Comparison of ENCODE assay signal across 8 cellular contexts in genomic region chr4:41360911-41361830, GRCh38.
DNase-seq lines count a peak whose midpoint lies in the region; ATAC-seq, FAIRE-seq and TF ChIP-seq lines count a peak whose summit lies in the region.

No MANE protein-coding gene starts in this region.

- dilution Hi-C loops in mammary epithelial cell (cut with HindIII; ENCODE audit: low sequenced_read_pairs) = no loop called here

- H3K4me3 Mint-ChIP-seq in activated CD8-positive, alpha-beta memory T cell treated with anti-CD3 and anti-CD28 coated beads, Interleukin-2, amount 10 ng/mL, durations not matched to agents 7 days and 5 days = no peak overlapping the region

- H3K4me3 ChIP-seq in mammary epithelial cell (replicated peaks in 1 of 3; ENCODE audit: insufficient read depth in 1 of 3, low read depth in 2 of 3, low read length in 3 of 3) (peak overlapping the region; percentile 30 to 50 (median 37)), kidney (ENCODE audit: low read length in 2 of 2) (peak overlapping the region; percentile 85 to 88), spleen (peak overlapping the region; percentile 47 to 79 (median 58))

- no peaks in the 10 kb centered on the region for H3K4me1 Mint-ChIP-seq in activated CD8-positive, alpha-beta memory T cell treated with anti-CD3 and anti-CD28 coated beads, Interleukin-2, amount 10 ng/mL, durations not matched to agents 7 days and 5 days

- peak overlapping the region; percentile 78 for H3K4me2 ChIP-seq in mammary epithelial cell (ENCODE audit: insufficient read depth, low read depth, low read length)

- H3K9me3 ChIP-seq in mammary epithelial cell (replicated peaks; ENCODE audit: insufficient read depth, low read length) (no peaks in the 10 kb centered on the region), kidney (ENCODE audit: control insufficient read depth in 1 of 2, low read length in 2 of 2) (no peaks in the 10 kb centered on the region), spleen (no peaks in the 10 kb centered on the region)

- H3K27ac ChIP-seq in mammary epithelial cell (ENCODE audit: insufficient read depth, low read depth, low read length) (no peak overlapping the region), kidney (ENCODE audit: low read depth in 2 of 2, low read length in 2 of 2) (peak overlapping the region; percentile 88), spleen (peak overlapping the region in 7 of 8 donors; percentile 48 to 85 (median 82))

- H3K27me3 ChIP-seq in mammary epithelial cell (ENCODE audit: insufficient read depth, low read length) = peaks cover 22% of the 10 kb centered on the region
- H3K27me3 ChIP-seq in spleen (replicated peaks in 1 of 7) = peaks cover 0 to 76% (median 19%) of the 10 kb centered on the region in 7 donors

- H3K4me1 ChIP-seq in mammary epithelial cell (ENCODE audit: insufficient read depth, low read length) (peaks cover 11% of the 10 kb centered on the region), kidney (ENCODE audit: control insufficient read depth in 1 of 2, insufficient read depth in 1 of 2, low read depth in 1 of 2, low read length in 2 of 2) (peaks cover 22 to 24% of the 10 kb centered on the region in 2 donors), spleen (peaks cover 0 to 24% (median 4%) of the 10 kb centered on the region in 6 donors)

- CTCF ChIA-PET in mammary epithelial cell (lab: Charles Lee; ENCODE audit: low non-redundant PET) = no interaction called here
- CTCF ChIA-PET in activated CD8-positive, alpha-beta memory T cell treated with anti-CD3 and anti-CD28 coated beads, Interleukin-2, amount 10 ng/mL, durations not matched to agents 7 days and 5 days (lab: Charles Lee) = no interaction called here

- H3K9ac ChIP-seq in mammary epithelial cell (ENCODE audit: insufficient read depth, low read length) = no peak overlapping the region
- H3K9ac ChIP-seq in kidney (ENCODE audit: low read length in 2 of 2) = peak overlapping the region; percentile 64 to 72

- peak overlapping the region; percentile 76 for H2AFZ ChIP-seq in mammary epithelial cell (ENCODE audit: low read depth, low read length)

- no peaks in the 10 kb centered on the region for H3K36me3 ChIP-seq in mammary epithelial cell (ENCODE audit: insufficient read depth, low read length)
- no peaks in the 10 kb centered on the region for H3K36me3 ChIP-seq in kidney (ENCODE audit: control insufficient read depth in 1 of 2, insufficient read depth in 2 of 2, low read length in 2 of 2)
- H3K36me3 ChIP-seq in spleen = no peaks in the 10 kb centered on the region

- intact Hi-C loops in mammary epithelial cell (cut with micrococcal nuclease) (no loop called here), kidney (cut with DNase I) (no loop called here), spleen (cut with DNase I; ENCODE audit: low total_unique reads) (no loop called here)

- no TSS peak for BruUV-seq in mammary epithelial cell (replicated peaks; lab: Mats Ljungman, UMichigan)

- no peaks in the 10 kb centered on the region for H4K20me1 ChIP-seq in mammary epithelial cell (ENCODE audit: insufficient read depth, low read length)

- H3K79me2 ChIP-seq in mammary epithelial cell (ENCODE audit: insufficient read depth, low read length) = no peaks in the 10 kb centered on the region

- H3K27me3 Mint-ChIP-seq in activated CD8-positive, alpha-beta memory T cell treated with anti-CD3 and anti-CD28 coated beads, Interleukin-2, amount 10 ng/mL, durations not matched to agents 7 days and 5 days = peaks cover 47% of the 10 kb centered on the region

- no peaks in the 10 kb centered on the region for H3K36me3 Mint-ChIP-seq in activated CD8-positive, alpha-beta memory T cell treated with anti-CD3 and anti-CD28 coated beads, Interleukin-2, amount 10 ng/mL, durations not matched to agents 7 days and 5 days

- peak; percentile 67 for DNase-seq in COR-L47 (lab: John Stamatoyannopoulos, UW)
- DNase-seq in M059J (ENCODE audit: low read depth) = peak; percentile 71
- DNase-seq in mammary epithelial cell = peak; percentile 13
- peak; percentile 82 for DNase-seq in kidney
- DNase-seq in spleen = peak; percentile 74
- no peak for DNase-seq in GM19238 (ENCODE audit: insufficient read length, low spot score)
- no peak for DNase-seq in activated CD8-positive, alpha-beta memory T cell treated with anti-CD3 and anti-CD28 coated beads, Interleukin-2, amount 10 ng/mL, durations not matched to agents 7 days and 5 days

- TF ChIP-seq CTCF in mammary epithelial cell (conservative IDR thresholded peaks at IDR 0.05 in 1 of 2, IDR thresholded peaks at IDR 0.05 in 1 of 2; ENCODE audit: extremely low read depth in 1 of 2, insufficient read depth in 1 of 2, low read depth in 1 of 2, low read length in 2 of 2) (no peak), kidney (IDR thresholded peaks at IDR 0.05; ENCODE audit: borderline replicate concordance, extremely low read depth, insufficient read depth) (no peak), spleen (IDR thresholded peaks at IDR 0.05 in 8 of 11, conservative IDR thresholded peaks at IDR 0.05 in 3 of 11) (no peak)

- no peak overlapping the region for H3K27ac Mint-ChIP-seq in activated CD8-positive, alpha-beta memory T cell treated with anti-CD3 and anti-CD28 coated beads, Interleukin-2, amount 10 ng/mL, durations not matched to agents 7 days and 5 days

- H3K9me3 Mint-ChIP-seq in activated CD8-positive, alpha-beta memory T cell treated with anti-CD3 and anti-CD28 coated beads, Interleukin-2, amount 10 ng/mL, durations not matched to agents 7 days and 5 days (ENCODE audit: low read depth) = no peaks in the 10 kb centered on the region

- in situ Hi-C loops in mammary epithelial cell (cut with MboI; ENCODE audit: low sequenced_read_pairs in 2 of 2) = no loop called here

- 8% methylated on average over 22 of the region's 67 CpGs for WGBS in mammary epithelial cell (ENCODE audit: low coverage, missing lambda C conversion rate)
- WGBS in spleen, 5 donors = 0 to 3% (median 2%) methylated on average over 16 to 67 of the region's 67 CpGs

- no peak for TF ChIP-seq POLR2A in spleen (IDR thresholded peaks at IDR 0.05)

- no peak for FAIRE-seq in kidney (lab: Jason Lieb, UNC)

- no peak for ATAC-seq in HG03565 (IDR thresholded peaks at IDR 0.05; ENCODE audit: unreplicated experiment)
- ATAC-seq in activated CD8-positive, alpha-beta memory T cell treated with anti-CD3 and anti-CD28 coated beads, Interleukin-2, amount 10 ng/mL, durations not matched to agents 7 days and 5 days = no peak

Comparison
In these comparisons a context has a peak if more than half of its experiments do, and no peak if none do; other contexts are left out.
1. DNase-seq: peak in COR-L47 (single experiment), M059J (single experiment), mammary epithelial cell (single experiment), kidney (single experiment) and spleen (single experiment); none in GM19238 (single experiment) and activated CD8-positive, alpha-beta memory T cell treated with anti-CD3 and anti-CD28 coated beads, Interleukin-2, amount 10 ng/mL, durations not matched to agents 7 days and 5 days (single experiment).
2. Peak in every context shown above with its lines, with median percentiles within 50 percentile points of each other: H3K4me3 ChIP-seq.